In genomic region chr4:1830642-1831228, GRCh38 we compare ENCODE assay signal across 26 cellular contexts. TPM values are rescaled to one million over a fixed set of nuclear protein-coding genes. Genes with fewer than 3 reads are reported as not detected.
DNase-seq lines count a peak whose midpoint lies in the region; ATAC-seq lines count a peak whose summit lies in the region.
"Had no signal": no experiment of that assay in that cellular context is flagged by ENCODE, and none has a peak within 500 bp of the region (broad histone marks: within the 10 kb centered on the region; RNA-seq: fewer than 3 reads in every experiment).

No MANE protein-coding gene starts in this region.

- ATAC-seq in activated naive CD8-positive, alpha-beta T cell treated with anti-CD3 and anti-CD28 coated beads, Interleukin-2, amount 10 ng/mL, durations not matched to agents 7 days and 5 days (ENCODE audit: low read depth): peak; percentile 52
- no peak for ATAC-seq in activated naive CD8-positive, alpha-beta T cell treated with anti-CD3 and anti-CD28 coated beads, Interleukin-2, amount 50 U/mL, for 24 hours
- ATAC-seq in T-helper 17 cell (no peak), HG03280 (IDR thresholded peaks at IDR 0.05; ENCODE audit: unreplicated experiment) (no peak), left lobe of liver (no peak), GM18517 (IDR thresholded peaks at IDR 0.05; ENCODE audit: unreplicated experiment) (no peak)
- ATAC-seq: HCT116 had no signal

- no peak overlapping the region for H3K4me3 Mint-ChIP-seq in activated naive CD8-positive, alpha-beta T cell treated with anti-CD3 and anti-CD28 coated beads, Interleukin-2, amount 10 ng/mL, durations not matched to agents 7 days and 5 days
- H3K4me3 Mint-ChIP-seq in activated naive CD8-positive, alpha-beta T cell treated with anti-CD3 and anti-CD28 coated beads, Interleukin-2, amount 50 U/mL, for 24 hours: no peak overlapping the region
- H3K4me3 Mint-ChIP-seq in T-helper 17 cell: no peak overlapping the region
- H3K4me3 Mint-ChIP-seq: activated CD4-positive, alpha-beta memory T cell treated with anti-CD3 and anti-CD28 coated beads for 36 hours had no signal

- DNase-seq in activated naive CD8-positive, alpha-beta T cell treated with anti-CD3 and anti-CD28 coated beads, Interleukin-2, amount 10 ng/mL, durations not matched to agents 7 days and 5 days: no peak
- no peak for DNase-seq in activated naive CD8-positive, alpha-beta T cell treated with anti-CD3 and anti-CD28 coated beads, Interleukin-2, amount 50 U/mL, for 24 hours
- DNase-seq in MV-4-11 (lab: John Stamatoyannopoulos, UW): peak; percentile 91
- no peak for DNase-seq in T-helper 17 cell
- DNase-seq in left lobe of liver (ENCODE audit: low spot score): no peak
- DNase-seq in NCI-H187 (lab: John Stamatoyannopoulos, UW): no peak
- DNase-seq: activated CD4-positive, alpha-beta memory T cell treated with anti-CD3 and anti-CD28 coated beads for 36 hours; activated effector memory CD4-positive, alpha-beta T cell treated with anti-CD3 and anti-CD28 coated beads, Interleukin-2, amount 50 U/mL, for 16 hours; central memory CD4-positive, alpha-beta T cell; dermis blood vessel endothelial cell; esophagus squamous epithelium; foreskin melanocyte; Karpas-422; mammary epithelial cell; NCI-H1105 treated with DMSO at 0.1 percent for 48 hours; NCI-H2029 treated with DMSO at 0.1 percent for 48 hours; NCI-H2227 treated with DMSO at 0.1 percent for 48 hours; NCI-H69; PC-9; Right ventricle myocardium superior; stimulated activated CD4-positive, alpha-beta T cell treated with anti-CD3 and anti-CD28 coated beads, Interleukin-2, amount 100 ng/mL, for 24 hours; trophoblast cell had no signal

- H3K9me3 ChIP-seq in T-helper 17 cell (ENCODE audit: control insufficient read depth, low read length, poor library complexity, severe bottlenecking): no peaks in the 10 kb centered on the region
- H3K9me3 ChIP-seq: esophagus squamous epithelium, right atrium auricular region had no signal

- no peaks in the 10 kb centered on the region for H3K9me3 Mint-ChIP-seq in activated naive CD8-positive, alpha-beta T cell treated with anti-CD3 and anti-CD28 coated beads, Interleukin-2, amount 10 ng/mL, durations not matched to agents 7 days and 5 days
- H3K9me3 Mint-ChIP-seq in activated naive CD8-positive, alpha-beta T cell treated with anti-CD3 and anti-CD28 coated beads, Interleukin-2, amount 50 U/mL, for 24 hours: no peaks in the 10 kb centered on the region
- H3K9me3 Mint-ChIP-seq: activated CD4-positive, alpha-beta memory T cell treated with anti-CD3 and anti-CD28 coated beads for 36 hours had no signal

- peaks cover 17% of the 10 kb centered on the region for H3K36me3 Mint-ChIP-seq in activated naive CD8-positive, alpha-beta T cell treated with anti-CD3 and anti-CD28 coated beads, Interleukin-2, amount 10 ng/mL, durations not matched to agents 7 days and 5 days
- H3K36me3 Mint-ChIP-seq in activated naive CD8-positive, alpha-beta T cell treated with anti-CD3 and anti-CD28 coated beads, Interleukin-2, amount 50 U/mL, for 24 hours (ENCODE audit: low read depth): peaks cover 34% of the 10 kb centered on the region
- peaks cover 8% of the 10 kb centered on the region for H3K36me3 Mint-ChIP-seq in T-helper 17 cell (ENCODE audit: low read depth)

- no peaks in the 10 kb centered on the region for H3K27me3 Mint-ChIP-seq in activated naive CD8-positive, alpha-beta T cell treated with anti-CD3 and anti-CD28 coated beads, Interleukin-2, amount 10 ng/mL, durations not matched to agents 7 days and 5 days
- H3K27me3 Mint-ChIP-seq in activated naive CD8-positive, alpha-beta T cell treated with anti-CD3 and anti-CD28 coated beads, Interleukin-2, amount 50 U/mL, for 24 hours: no peaks in the 10 kb centered on the region
- H3K27me3 Mint-ChIP-seq in T-helper 17 cell: no peaks in the 10 kb centered on the region
- H3K27me3 Mint-ChIP-seq: activated CD4-positive, alpha-beta memory T cell treated with anti-CD3 and anti-CD28 coated beads for 36 hours had no signal

- POLR2A ChIA-PET in activated naive CD8-positive, alpha-beta T cell treated with anti-CD3 and anti-CD28 coated beads, Interleukin-2, amount 10 ng/mL, durations not matched to agents 7 days and 5 days (lab: Charles Lee): no interaction called here

- peaks cover 6% of the 10 kb centered on the region for H3K4me1 Mint-ChIP-seq in activated naive CD8-positive, alpha-beta T cell treated with anti-CD3 and anti-CD28 coated beads, Interleukin-2, amount 10 ng/mL, durations not matched to agents 7 days and 5 days
- peaks cover 8% of the 10 kb centered on the region for H3K4me1 Mint-ChIP-seq in activated naive CD8-positive, alpha-beta T cell treated with anti-CD3 and anti-CD28 coated beads, Interleukin-2, amount 50 U/mL, for 24 hours
- H3K4me1 Mint-ChIP-seq in T-helper 17 cell: peaks cover 7% of the 10 kb centered on the region

- H3K27ac Mint-ChIP-seq in activated naive CD8-positive, alpha-beta T cell treated with anti-CD3 and anti-CD28 coated beads, Interleukin-2, amount 10 ng/mL, durations not matched to agents 7 days and 5 days: peak overlapping the region; percentile 34
- H3K27ac Mint-ChIP-seq in activated naive CD8-positive, alpha-beta T cell treated with anti-CD3 and anti-CD28 coated beads, Interleukin-2, amount 50 U/mL, for 24 hours: no peak overlapping the region
- peak overlapping the region; percentile 84 for H3K27ac Mint-ChIP-seq in T-helper 17 cell
- H3K27ac Mint-ChIP-seq: activated CD4-positive, alpha-beta memory T cell treated with anti-CD3 and anti-CD28 coated beads for 36 hours had no signal

RNA-seq across cellular contexts. Expression of gene LETM1, which starts 25.2 kb away (rescaled TPM):
- total RNA-seq in activated naive CD8-positive, alpha-beta T cell treated with anti-CD3 and anti-CD28 coated beads, Interleukin-2, amount 10 ng/mL, durations not matched to agents 7 days and 5 days: 10 to 100 TPM; 44.0 to 45.8 TPM
- total RNA-seq in T-helper 17 cell: 10 to 100 TPM; 34.4 to 41.4 TPM
- 28.1 TPM for total RNA-seq in left lobe of liver

RNA-seq across cellular contexts. Expression of gene FGFR3, which starts 37.6 kb away (rescaled TPM):
- total RNA-seq in activated naive CD8-positive, alpha-beta T cell treated with anti-CD3 and anti-CD28 coated beads, Interleukin-2, amount 10 ng/mL, durations not matched to agents 7 days and 5 days: under 1 TPM in 1 of 2 experiments, not detected in 1; 0.14 TPM
- total RNA-seq in T-helper 17 cell (under 1 TPM in 1 of 2 donors, not detected in 1; 0.12 TPM), left lobe of liver (48.5 TPM)

RNA-seq across cellular contexts. Expression of gene NSD2, which starts 40.5 kb away (rescaled TPM):
- 100 to 1,000 TPM; 218 to 231 TPM for total RNA-seq in activated naive CD8-positive, alpha-beta T cell treated with anti-CD3 and anti-CD28 coated beads, Interleukin-2, amount 10 ng/mL, durations not matched to agents 7 days and 5 days
- total RNA-seq in T-helper 17 cell: 10 to 100 TPM; 55.0 to 62.2 TPM
- total RNA-seq in left lobe of liver: 13.5 TPM

Comparison
In these comparisons a context has a peak if more than half of its experiments do, and no peak if none do; other contexts are left out.
1. RNA of gene FGFR3, which starts 37.6 kb away (total RNA-seq): 48.5 TPM in left lobe of liver (single experiment); 0.14 TPM in activated naive CD8-positive, alpha-beta T cell treated with anti-CD3 and anti-CD28 coated beads, Interleukin-2, amount 10 ng/mL, durations not matched to agents 7 days and 5 days and 0.12 TPM in T-helper 17 cell; every median in the first group is over 10 times any median in the second.